ENCODE assay signal across 23 cellular contexts in genomic region chr7:105125745-105126144, GRCh38.
"Had no signal": no experiment of that assay in that cellular context is flagged by ENCODE, and none has a peak within 500 bp of the region (broad histone marks: within the 10 kb centered on the region; RNA-seq: fewer than 3 reads in every experiment).

No MANE protein-coding gene starts in this region.

- H3K4me1 Mint-ChIP-seq: endodermal cell had no signal

- H3K27ac Mint-ChIP-seq: activated B cell treated with CpG ODN at 0.5 μM for 24 hours; activated T-helper 1 cell treated with anti-CD3 and anti-CD28 coated beads, Interleukin-12 subunit alpha, Interleukin-12 subunit beta, Interleukin-2, Interleukin-4 antibody, amounts not matched to agents 30 ng/mL and 10 ng/mL and 1 ng/mL, durations not matched to agents 14 hours and 24 hours and 36 hours; endodermal cell; mesothelial cell of epicardium; T-helper 2 cell treated with Interferon-gamma antibody and Interleukin-4, amounts not matched to agents 5 μg/mL and 100 μg/mL, for 36 hours had no signal

- H3K4me2 ChIP-seq: neural progenitor cell had no signal

- H3K4me3 ChIP-seq: breast epithelium, neural progenitor cell, right atrium auricular region, spleen, testis had no signal

- H3K9me3 ChIP-seq: breast epithelium, right atrium auricular region, spleen, testis had no signal

- DNase-seq: activated B cell treated with CpG ODN at 0.5 μM for 24 hours; activated CD4-positive, alpha-beta T cell treated with anti-CD3 and anti-CD28 coated beads, Interleukin-2, amount 50 U/mL, for 4 hours; activated gamma-delta T cell treated with Interleukin-2 at 50 U/mL for 16 hours; activated T-cell treated with anti-CD3 and anti-CD28 coated beads for 4 hours; central memory CD4-positive, alpha-beta T cell; endodermal cell; foreskin melanocyte; left ventricle myocardium superior; mammary epithelial cell; naive B cell; occipital lobe; spleen; stimulated activated naive CD8-positive, alpha-beta T cell treated with anti-CD3 and anti-CD28 coated beads, Interleukin-15, Interleukin-2, amounts not matched to agents 100 U/mL and 50 U/mL, for 24 hours; T-cell; testis had no signal

- H3K9ac ChIP-seq: neural progenitor cell had no signal

- H3K27me3 ChIP-seq: breast epithelium, neural progenitor cell, right atrium auricular region, spleen, testis had no signal

- H3K4me3 Mint-ChIP-seq: activated B cell treated with CpG ODN at 0.5 μM for 24 hours; activated naive CD4-positive, alpha-beta T cell treated with anti-CD3 and anti-CD28 coated beads, Interleukin-2, amount 50 U/mL, for 24 hours; activated T-helper 1 cell treated with anti-CD3 and anti-CD28 coated beads, Interleukin-12 subunit alpha, Interleukin-12 subunit beta, Interleukin-2, Interleukin-4 antibody, amounts not matched to agents 30 ng/mL and 10 ng/mL and 1 ng/mL, durations not matched to agents 14 hours and 24 hours and 36 hours; endodermal cell; mesothelial cell of epicardium; naive B cell; neural progenitor cell; T-cell; T-helper 2 cell treated with Interferon-gamma antibody and Interleukin-4, amounts not matched to agents 5 μg/mL and 100 μg/mL, for 36 hours had no signal

- H3K27ac ChIP-seq: breast epithelium, neural progenitor cell, right atrium auricular region, spleen, testis had no signal

- H3K9me3 Mint-ChIP-seq: activated B cell treated with CpG ODN at 0.5 μM for 24 hours; activated naive CD4-positive, alpha-beta T cell treated with anti-CD3 and anti-CD28 coated beads, Interleukin-2, amount 50 U/mL, for 24 hours; activated T-helper 1 cell treated with anti-CD3 and anti-CD28 coated beads, Interleukin-12 subunit alpha, Interleukin-12 subunit beta, Interleukin-2, Interleukin-4 antibody, amounts not matched to agents 30 ng/mL and 10 ng/mL and 1 ng/mL, durations not matched to agents 14 hours and 24 hours and 36 hours; endodermal cell; mesothelial cell of epicardium; naive B cell; neural progenitor cell; T-cell; T-helper 2 cell treated with Interferon-gamma antibody and Interleukin-4, amounts not matched to agents 5 μg/mL and 100 μg/mL, for 36 hours had no signal

- H3K4me1 ChIP-seq: breast epithelium had no signal

- H3K36me3 ChIP-seq: breast epithelium, neural progenitor cell had no signal

- ATAC-seq: esophagus mucosa; left ventricle myocardium superior; stimulated activated naive CD8-positive, alpha-beta T cell treated with anti-CD3 and anti-CD28 coated beads, Interleukin-15, Interleukin-2, amounts not matched to agents 100 U/mL and 50 U/mL, for 24 hours; T-cell had no signal

- H2AFZ ChIP-seq: neural progenitor cell had no signal

- H3K27me3 Mint-ChIP-seq: activated B cell treated with CpG ODN at 0.5 μM for 24 hours; activated naive CD4-positive, alpha-beta T cell treated with anti-CD3 and anti-CD28 coated beads, Interleukin-2, amount 50 U/mL, for 24 hours; naive B cell; T-cell had no signal
